9 cellular contexts compared by ENCODE assay signal in the genomic region with DNA sequence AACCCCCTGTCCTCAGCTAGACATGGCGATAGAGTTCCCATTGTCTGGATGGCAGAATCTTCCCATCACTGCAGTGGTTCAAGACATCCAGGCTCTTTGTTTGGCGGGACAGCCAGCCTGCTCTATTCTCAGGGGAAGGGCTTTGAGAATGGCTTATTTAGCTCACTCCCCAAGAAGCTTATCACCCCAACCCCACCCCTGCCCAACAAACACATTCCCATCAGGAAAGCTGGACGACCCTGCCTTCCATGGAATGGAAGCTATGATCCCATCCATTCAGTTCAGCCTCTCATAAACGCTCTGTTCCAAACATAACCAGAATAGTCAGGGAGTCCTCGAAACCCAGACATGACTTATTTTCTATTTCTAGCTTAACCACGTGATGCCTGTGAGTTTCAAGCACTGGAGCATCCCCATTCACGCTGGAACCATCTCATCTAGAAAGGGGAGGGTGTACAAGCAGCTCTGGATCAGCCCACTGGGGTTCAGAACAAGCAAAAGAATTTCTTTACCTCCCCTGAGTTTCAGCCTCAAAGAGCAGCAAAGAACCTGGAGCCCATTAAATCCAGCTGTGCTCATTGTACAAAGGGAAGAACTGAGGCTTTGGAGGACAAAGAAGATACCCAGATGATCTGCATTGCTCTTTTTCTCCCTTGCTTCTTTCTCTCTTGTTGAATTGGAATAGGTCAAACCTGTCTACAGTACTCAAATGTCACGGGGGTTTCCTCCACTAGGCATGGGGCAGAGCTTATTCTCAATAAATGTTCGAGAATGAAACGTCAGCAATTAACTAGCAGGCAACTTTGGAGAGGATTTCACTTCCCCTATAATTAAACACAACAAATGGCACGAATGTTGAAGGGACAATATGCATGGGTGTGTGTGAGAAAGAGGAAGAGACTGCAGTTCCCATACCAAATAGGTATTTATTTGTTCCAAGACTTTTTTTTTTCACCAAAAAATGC.
A peak's percentile ranks its signal among the peaks of the same experiment; 100 is the strongest.
DNase-seq lines count a peak whose midpoint lies in the region; ATAC-seq and TF ChIP-seq lines count a peak whose summit lies in the region.
"Had no signal": no experiment of that assay in that cellular context is flagged by ENCODE, and none has a peak within 500 bp of the region (broad histone marks: within the 10 kb centered on the region; RNA-seq: fewer than 3 reads in every experiment).

No MANE protein-coding gene starts in this region.

- H3K36me3 Mint-ChIP-seq in dendritic cell treated with granulocyte-macrophage colony-stimulating factor and Interleukin-4, amounts not matched to agents 40 ng/mL and 50 ng/mL, for 4 days (ENCODE audit: low read depth): no peaks in the 10 kb centered on the region
- no peaks in the 10 kb centered on the region for H3K36me3 Mint-ChIP-seq in endothelial cell (ENCODE audit: low read depth, unreplicated experiment)

- no peak for DNase-seq in sciatic nerve (ENCODE audit: low spot score)
- DNase-seq in endothelial cell (ENCODE audit: low spot score): no peak
- DNase-seq in HT-29 (ENCODE audit: low spot score): no peak

- peak; percentile 82 for ATAC-seq in GM18511 (IDR thresholded peaks at IDR 0.05; ENCODE audit: unreplicated experiment)
- peak; percentile 52 for ATAC-seq in HG03442 (IDR thresholded peaks at IDR 0.05; ENCODE audit: unreplicated experiment)
- peak; percentile 61 for ATAC-seq in sciatic nerve
- no peak for ATAC-seq in HG03354 (IDR thresholded peaks at IDR 0.05; ENCODE audit: poor library complexity, severe bottlenecking, unreplicated experiment)
- ATAC-seq in HG02678 (IDR thresholded peaks at IDR 0.05; ENCODE audit: unreplicated experiment): no peak
- ATAC-seq: HCT116 had no signal

- TF ChIP-seq CTCF in endothelial cell (IDR thresholded peaks at IDR 0.05; ENCODE audit: unreplicated experiment): no peak

- H3K4me3 Mint-ChIP-seq in dendritic cell treated with granulocyte-macrophage colony-stimulating factor and Interleukin-4, amounts not matched to agents 40 ng/mL and 50 ng/mL, for 4 days: peak overlapping the region; percentile 30
- H3K4me3 Mint-ChIP-seq in endothelial cell (ENCODE audit: unreplicated experiment): no peak overlapping the region

- H3K27ac Mint-ChIP-seq in dendritic cell treated with granulocyte-macrophage colony-stimulating factor and Interleukin-4, amounts not matched to agents 40 ng/mL and 50 ng/mL, for 4 days: peak overlapping the region; percentile 88
- H3K27ac Mint-ChIP-seq in endothelial cell (ENCODE audit: unreplicated experiment): no peak overlapping the region

- peaks cover 78% of the 10 kb centered on the region for H3K4me1 Mint-ChIP-seq in dendritic cell treated with granulocyte-macrophage colony-stimulating factor and Interleukin-4, amounts not matched to agents 40 ng/mL and 50 ng/mL, for 4 days (ENCODE audit: low read depth)
- peaks cover 43% of the 10 kb centered on the region for H3K4me1 Mint-ChIP-seq in endothelial cell (ENCODE audit: unreplicated experiment)

- no peaks in the 10 kb centered on the region for H3K9me3 Mint-ChIP-seq in dendritic cell treated with granulocyte-macrophage colony-stimulating factor and Interleukin-4, amounts not matched to agents 40 ng/mL and 50 ng/mL, for 4 days
- no peaks in the 10 kb centered on the region for H3K9me3 Mint-ChIP-seq in endothelial cell (ENCODE audit: unreplicated experiment)

- intact Hi-C loops in dendritic cell treated with granulocyte-macrophage colony-stimulating factor and Interleukin-4, amounts not matched to agents 40 ng/mL and 50 ng/mL, for 4 days (cut with micrococcal nuclease): loop anchor here (2.0 to 5.0 kb wide), 2 partner anchors 39 to 75 kb away; no protein-coding TSS in a partner anchor
- intact Hi-C loops in sciatic nerve (cut with DNase I): no loop called here

- no peaks in the 10 kb centered on the region for H3K27me3 Mint-ChIP-seq in dendritic cell treated with granulocyte-macrophage colony-stimulating factor and Interleukin-4, amounts not matched to agents 40 ng/mL and 50 ng/mL, for 4 days
- H3K27me3 Mint-ChIP-seq in endothelial cell (ENCODE audit: unreplicated experiment): peaks cover 3% of the 10 kb centered on the region

Comparison
In these comparisons a context has a peak if more than half of its experiments do, and no peak if none do; other contexts are left out.
1. ATAC-seq: peak in GM18511 (single experiment), HG03442 (single experiment) and sciatic nerve (single experiment); none in HG03354 (single experiment) and HG02678 (single experiment).